ENCODE assay signal across 19 cellular contexts in the genomic region with DNA sequence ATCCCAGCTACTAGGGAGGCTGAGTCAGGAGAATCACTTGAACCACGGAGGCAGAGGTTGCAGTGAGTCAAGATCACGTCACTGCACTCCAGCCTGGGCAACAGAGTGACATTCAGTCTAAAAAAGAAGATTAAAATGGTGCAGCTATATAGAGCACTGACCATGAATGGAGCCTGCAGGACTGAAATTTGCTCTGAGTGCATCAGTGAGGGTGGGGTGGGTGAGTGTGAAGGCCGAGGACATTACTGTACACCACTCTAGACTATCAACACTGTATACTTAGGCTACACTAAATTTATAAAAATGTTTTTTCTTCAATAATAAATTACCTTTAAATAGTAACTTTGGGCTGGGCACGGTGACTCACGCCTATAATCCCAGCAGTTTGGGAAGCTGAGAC.
DNase-seq lines count a peak whose midpoint lies in the region; ATAC-seq, FAIRE-seq and TF ChIP-seq lines count a peak whose summit lies in the region.
"Had no signal": no experiment of that assay in that cellular context is flagged by ENCODE, and none has a peak within 500 bp of the region (broad histone marks: within the 10 kb centered on the region; RNA-seq: fewer than 3 reads in every experiment).

No MANE protein-coding gene starts in this region.

- TF ChIP-seq CTCF in CD14-positive monocyte (IDR thresholded peaks at IDR 0.05) = no peak
- TF ChIP-seq CTCF in HCT116 (IDR thresholded peaks at IDR 0.05 in 2 of 3, conservative IDR thresholded peaks at IDR 0.05 in 1 of 3; ENCODE audit: borderline replicate concordance in 1 of 3, insufficient read depth in 1 of 3, low read depth in 2 of 3, low read length in 2 of 3) = no peak
- TF ChIP-seq CTCF in H1 (IDR thresholded peaks at IDR 0.05; ENCODE audit: control extremely low read depth in 1 of 3, insufficient read depth in 1 of 3, low read depth in 1 of 3, low read length in 3 of 3) = no peak
- TF ChIP-seq CTCF in osteocyte (IDR thresholded peaks at IDR 0.05) = no peak
- no peak for TF ChIP-seq CTCF in PC-9 (conservative IDR thresholded peaks at IDR 0.05)
- no peak for TF ChIP-seq CTCF in SK-N-SH (IDR thresholded peaks at IDR 0.05)

- no peak overlapping the region for H2BK20ac ChIP-seq in H1 (ENCODE audit: low read length)

- H3K4me3 ChIP-seq in HCT116 (replicated peaks in 1 of 2; ENCODE audit: low read depth in 1 of 2, low read length in 2 of 2) = no peak overlapping the region
- no peak overlapping the region for H3K4me3 ChIP-seq in H1 (ENCODE audit: extremely low read depth in 1 of 4, insufficient read depth in 2 of 4, low read depth in 3 of 4, low read length in 4 of 4)
- no peak overlapping the region for H3K4me3 ChIP-seq in PC-9
- H3K4me3 ChIP-seq in SK-N-SH (ENCODE audit: low read depth in 2 of 2, low read length in 1 of 2) = no peak overlapping the region
- H3K4me3 ChIP-seq: GM12878, GM23248 had no signal

- no peak overlapping the region for H3K56ac ChIP-seq in H1 (replicated peaks; ENCODE audit: insufficient read length, low read depth, low read length)

- no peaks in the 10 kb centered on the region for H3K23me2 ChIP-seq in H1 (ENCODE audit: low read depth, low read length)

- H3F3A ChIP-seq in PC-9 (ENCODE audit: insufficient read depth, low read depth) = no peaks in the 10 kb centered on the region
- no peaks in the 10 kb centered on the region for H3F3A ChIP-seq in SK-N-SH (replicated peaks; ENCODE audit: insufficient read depth)

- TF ChIP-seq EP300 in H1 (IDR thresholded peaks at IDR 0.05; ENCODE audit: borderline replicate concordance in 1 of 2, low read depth in 2 of 2, low read length in 2 of 2) (no peak), SK-N-SH (IDR thresholded peaks at IDR 0.05; ENCODE audit: borderline replicate concordance in 1 of 2, low read depth in 1 of 2, low read length in 1 of 2) (no peak)

- peaks cover 0 to 3% of the 10 kb centered on the region in 2 experiments; a peak in 1 of 4 replicates for H3K9me3 ChIP-seq in HCT116 (ENCODE audit: control insufficient read depth in 1 of 2, insufficient read depth in 1 of 2, low read depth in 1 of 2, low read length in 2 of 2)
- peaks cover 28 to 40% of the 10 kb centered on the region in 2 experiments for H3K9me3 ChIP-seq in H1 (ENCODE audit: insufficient read depth in 2 of 2, low read depth in 1 of 2, low read length in 1 of 2)
- no peaks in the 10 kb centered on the region for H3K9me3 ChIP-seq in PC-9 (ENCODE audit: insufficient read depth, low read depth)
- H3K9me3 ChIP-seq in SK-N-SH = peaks cover 11% of the 10 kb centered on the region; the same call in 1 of the 2 replicates

- no peaks in the 10 kb centered on the region for H3K4me1 Mint-ChIP-seq in CD14-positive monocyte
- no peaks in the 10 kb centered on the region for H3K4me1 Mint-ChIP-seq in osteocyte (ENCODE audit: unreplicated experiment)
- H3K4me1 Mint-ChIP-seq: CD4-positive, CD25-positive, alpha-beta regulatory T cell had no signal

- H3K4me1 ChIP-seq in HCT116 (ENCODE audit: control insufficient read depth in 1 of 2, insufficient read depth in 2 of 2, low read length in 2 of 2) = no peaks in the 10 kb centered on the region
- peaks cover 0 to 7% (median under 1%) of the 10 kb centered on the region in 4 experiments; a peak in 2 of 7 replicates for H3K4me1 ChIP-seq in H1 (replicated peaks in 1 of 4; ENCODE audit: control insufficient read depth in 3 of 4, insufficient read depth in 4 of 4, low read length in 3 of 4)
- no peaks in the 10 kb centered on the region for H3K4me1 ChIP-seq in PC-9 (replicated peaks; ENCODE audit: insufficient read depth)
- H3K4me1 ChIP-seq in SK-N-SH (ENCODE audit: control insufficient read depth in 1 of 2, insufficient read depth in 2 of 2, low read depth in 1 of 2, low read length in 1 of 2) = no peaks in the 10 kb centered on the region

- H3K4me3 Mint-ChIP-seq in CD14-positive monocyte (no peak overlapping the region), osteocyte (ENCODE audit: unreplicated experiment) (no peak overlapping the region)
- H3K4me3 Mint-ChIP-seq: CD4-positive, CD25-positive, alpha-beta regulatory T cell; CD8-positive, alpha-beta T cell; HFFc6 had no signal

- no peak overlapping the region; the same call in 1 of the 2 replicates for H3K18ac ChIP-seq in H1 (ENCODE audit: extremely low read depth, low read length)

- H3K27me3 Mint-ChIP-seq in CD14-positive monocyte (ENCODE audit: low read depth in 3 of 3) (peaks cover 0 to 5% (median 2%) of the 10 kb centered on the region in 3 donors), osteocyte (ENCODE audit: unreplicated experiment) (no peaks in the 10 kb centered on the region)
- H3K27me3 Mint-ChIP-seq: CD4-positive, CD25-positive, alpha-beta regulatory T cell had no signal

- no peak overlapping the region for H2AFZ ChIP-seq in HCT116 (ENCODE audit: low read depth, low read length, poor library complexity, severe bottlenecking)
- H2AFZ ChIP-seq in H1 (ENCODE audit: low read length) = no peak overlapping the region
- no peak overlapping the region for H2AFZ ChIP-seq in PC-9
- H2AFZ ChIP-seq in SK-N-SH (ENCODE audit: low read depth) = no peak overlapping the region
- H2AFZ ChIP-seq: GM23248 had no signal

- RAD21 ChIA-PET in HCT116 (lab: Charles Lee; ENCODE audit: low non-redundant PET in 1 of 2, low total read pairs in 2 of 2, uncharacterized antibody in 2 of 2, unreplicated experiment in 2 of 2) = no interaction called here

- CTCF ChIA-PET in HCT116 (lab: Charles Lee) (no interaction called here), H1 (lab: Charles Lee; ENCODE audit: partially characterized antibody) (no interaction called here), PC-9 (lab: Charles Lee) (no interaction called here), SK-N-SH (lab: Yijun Ruan, JAX) (interaction anchor here (1.2 kb wide), 1 partner anchor 131 kb away, joined by 3 read pairs; no protein-coding TSS in a partner anchor)

- TF ChIP-seq RAD21 in HCT116 (IDR thresholded peaks at IDR 0.05; ENCODE audit: low read depth) = no peak
- no peak for TF ChIP-seq RAD21 in H1 (IDR thresholded peaks at IDR 0.05 in 1 of 2, conservative IDR thresholded peaks at IDR 0.05 in 1 of 2; ENCODE audit: low read depth in 2 of 2, low read length in 2 of 2)
- no peak for TF ChIP-seq RAD21 in SK-N-SH (IDR thresholded peaks at IDR 0.05; ENCODE audit: low read length)

- H3K27ac ChIP-seq in HCT116 (ENCODE audit: low read depth, low read length) (no peak overlapping the region), H1 (ENCODE audit: low read depth, low read length) (no peak overlapping the region), PC-9 (no peak overlapping the region), SK-N-SH (ENCODE audit: low read depth in 2 of 2, low read length in 1 of 2) (no peak overlapping the region)
- H3K27ac ChIP-seq: GM23248 had no signal

- H3K36me3 Mint-ChIP-seq in CD14-positive monocyte (no peaks in the 10 kb centered on the region), osteocyte (ENCODE audit: unreplicated experiment) (no peaks in the 10 kb centered on the region)
- H3K36me3 Mint-ChIP-seq: CD4-positive, CD25-positive, alpha-beta regulatory T cell; CD8-positive, alpha-beta T cell had no signal

- no peak overlapping the region for H3K23ac ChIP-seq in H1 (ENCODE audit: insufficient read length)

- H3K9me3 Mint-ChIP-seq in CD14-positive monocyte (peaks cover 29 to 58% (median 39%) of the 10 kb centered on the region in 7 donors), osteocyte (ENCODE audit: unreplicated experiment) (peaks cover 58% of the 10 kb centered on the region)

- no peaks in the 10 kb centered on the region for H3K36me3 ChIP-seq in HCT116 (ENCODE audit: control insufficient read depth in 1 of 2, insufficient read depth in 2 of 2, low read length in 2 of 2)
- H3K36me3 ChIP-seq in H1 (ENCODE audit: control insufficient read depth in 2 of 4, insufficient read depth in 4 of 4, low read length in 3 of 4) = no peaks in the 10 kb centered on the region
- no peaks in the 10 kb centered on the region for H3K36me3 ChIP-seq in PC-9 (ENCODE audit: low read depth)
- H3K36me3 ChIP-seq in SK-N-SH (replicated peaks in 1 of 2; ENCODE audit: control insufficient read depth in 1 of 2, insufficient read depth in 2 of 2, low read length in 1 of 2) = no peaks in the 10 kb centered on the region

- no peak overlapping the region for H2BK120ac ChIP-seq in H1 (replicated peaks; ENCODE audit: low read depth, low read length)

- no peak overlapping the region for H4K5ac ChIP-seq in H1 (ENCODE audit: insufficient read length, low read depth, low read length)

- H4K8ac ChIP-seq in H1 (ENCODE audit: extremely low read depth, insufficient read depth, low read length) = no peak overlapping the region

- H4K91ac ChIP-seq in H1 (replicated peaks; ENCODE audit: insufficient read length, low read length) = no peak overlapping the region

- H4K20me1 ChIP-seq in HCT116 (ENCODE audit: insufficient read depth) (no peaks in the 10 kb centered on the region), H1 (replicated peaks in 1 of 2; ENCODE audit: control insufficient read depth in 1 of 2, insufficient read depth in 2 of 2, low read length in 2 of 2) (no peaks in the 10 kb centered on the region), PC-9 (ENCODE audit: insufficient read depth) (no peaks in the 10 kb centered on the region), SK-N-SH (ENCODE audit: insufficient read depth) (no peaks in the 10 kb centered on the region)

- no peak overlapping the region for H3K4me2 ChIP-seq in HCT116 (ENCODE audit: low read length)
- H3K4me2 ChIP-seq in H1 (ENCODE audit: insufficient read depth in 1 of 2, low read depth in 2 of 2, low read length in 2 of 2) = peak overlapping the region in 1 of 2 experiments; percentile 9; a peak in 1 of 4 replicates
- H3K4me2 ChIP-seq in PC-9 = no peak overlapping the region
- H3K4me2 ChIP-seq in SK-N-SH = no peak overlapping the region

- BruUV-seq in HCT116 (replicated peaks; lab: Mats Ljungman, UMichigan) = no TSS peak
- no TSS peak for BruUV-seq in PC-9 (replicated peaks; lab: Mats Ljungman, UMichigan)

- H2BK12ac ChIP-seq in H1 (ENCODE audit: low read depth, low read length) = no peak overlapping the region

- DNase-seq in CD14-positive monocyte (ENCODE audit: low spot score) (peak; percentile 14), HCT116 (ENCODE audit: low read depth, low spot score) (no peak), H1 (ENCODE audit: low read depth in 1 of 2, low spot score in 2 of 2) (no peak), osteocyte (ENCODE audit: extremely low spot score, unreplicated experiment) (peak; percentile 11), PC-9 (no peak), SK-N-SH (no peak), NCI-H82 treated with DMSO at 0.1 percent for 48 hours (lab: John Stamatoyannopoulos, UW; ENCODE audit: unreplicated experiment) (no peak)
- DNase-seq: C1 segment of cervical spinal cord; CD4-positive, CD25-positive, alpha-beta regulatory T cell; DMS 273 treated with DMSO at 0.1 percent for 48 hours; DMS79; EL; GDM1; GM23248; HFFc6 had no signal

- H3K9ac ChIP-seq in HCT116 (ENCODE audit: low read length) (no peak overlapping the region), H1 (replicated peaks in 1 of 4; ENCODE audit: extremely low read depth in 1 of 4, low read depth in 3 of 4, low read length in 3 of 4) (no peak overlapping the region), SK-N-SH (no peak overlapping the region)
- H3K9ac ChIP-seq: GM23248 had no signal

- no peak overlapping the region for H3K4ac ChIP-seq in H1 (replicated peaks; ENCODE audit: insufficient read length, low read depth, low read length)

- H3K27me3 ChIP-seq in HCT116 (ENCODE audit: insufficient read depth, low read length) (no peaks in the 10 kb centered on the region), H1 (replicated peaks in 1 of 4; ENCODE audit: control insufficient read depth in 3 of 4, extremely low read depth in 1 of 4, insufficient read depth in 3 of 4, low read length in 3 of 4) (no peaks in the 10 kb centered on the region), PC-9 (ENCODE audit: insufficient read depth, low read depth) (peaks cover 65% of the 10 kb centered on the region), SK-N-SH (ENCODE audit: insufficient read depth) (no peaks in the 10 kb centered on the region)

- no peak overlapping the region for H2BK5ac ChIP-seq in H1 (ENCODE audit: low read depth, low read length)

- FAIRE-seq in H1 (lab: Jason Lieb, UNC) = no peak
- FAIRE-seq: D721Med, GM12878, GM19239 had no signal

- H2AK5ac ChIP-seq in H1 (ENCODE audit: low read depth, low read length) = 0 out of 2 replicates have a peak overlapping the region, but pooled peaks have one; percentile 39

- H3K27ac Mint-ChIP-seq in CD14-positive monocyte (no peak overlapping the region), osteocyte (ENCODE audit: unreplicated experiment) (no peak overlapping the region)
- H3K27ac Mint-ChIP-seq: CD4-positive, CD25-positive, alpha-beta regulatory T cell; CD8-positive, alpha-beta T cell; HFFc6 had no signal

- intact Hi-C loops in CD14-positive monocyte (cut with micrococcal nuclease) = no loop called here
- intact Hi-C loops in HCT116 (cut with micrococcal nuclease) = no loop called here
- intact Hi-C loops in PC-9 (cut with micrococcal nuclease; ENCODE audit: unreplicated experiment) = no loop called here

- 87% methylated on average over 5 of the region's 5 CpGs; no CpG with 5 or more reads in 1 of the 2 experiments for WGBS in H1 (ENCODE audit: extremely low coverage in 1 of 2, insufficient coverage in 1 of 2, insufficient read length in 1 of 2, insufficient replicate concordance in 2 of 2, low coverage in 1 of 2, low lambda C conversion rate in 2 of 2, missing lambda C conversion rate in 1 of 2), 2 experiments
- 43% methylated on average over 5 of the region's 5 CpGs for WGBS in SK-N-SH (ENCODE audit: low lambda C conversion rate)

- no peaks in the 10 kb centered on the region for H3K9me2 ChIP-seq in HCT116 (ENCODE audit: insufficient read depth)
- no peaks in the 10 kb centered on the region for H3K9me2 ChIP-seq in PC-9 (ENCODE audit: insufficient read depth)
- H3K9me2 ChIP-seq in SK-N-SH = no peaks in the 10 kb centered on the region

- no peak for TF ChIP-seq POLR2A in HCT116 (IDR thresholded peaks at IDR 0.05; ENCODE audit: borderline replicate concordance, extremely low read depth, insufficient read depth, insufficient read length)
- TF ChIP-seq POLR2A in H1 (IDR thresholded peaks at IDR 0.05; ENCODE audit: control extremely low read depth in 1 of 2, low read depth in 2 of 2, low read length in 2 of 2) = no peak

- H3K79me1 ChIP-seq in H1 (ENCODE audit: low read depth, low read length) = no peaks in the 10 kb centered on the region

- no peak for ATAC-seq in HCT116
- ATAC-seq: CD8-positive, alpha-beta T cell; GM12878 had no signal

- POLR2A ChIA-PET in HCT116 (lab: Charles Lee) (no interaction called here), H1 (lab: Charles Lee; ENCODE audit: partially characterized antibody) (no interaction called here), PC-9 (lab: Charles Lee; ENCODE audit: unreplicated experiment) (no interaction called here), SK-N-SH (lab: Yijun Ruan, JAX) (no interaction called here)

- H3K14ac ChIP-seq in H1 (ENCODE audit: insufficient read length) = no peak overlapping the region

- H2BK15ac ChIP-seq in H1 (ENCODE audit: low read length) = no peak overlapping the region

- H3K79me2 ChIP-seq in HCT116 (ENCODE audit: insufficient read depth, low read length) = no peaks in the 10 kb centered on the region
- no peaks in the 10 kb centered on the region for H3K79me2 ChIP-seq in H1 (ENCODE audit: control insufficient read depth in 1 of 2, insufficient read depth in 2 of 2, low read length in 2 of 2)
- no peaks in the 10 kb centered on the region for H3K79me2 ChIP-seq in PC-9 (ENCODE audit: low read depth)
- H3K79me2 ChIP-seq in SK-N-SH (ENCODE audit: insufficient read depth) = no peaks in the 10 kb centered on the region

Comparison
In these comparisons a context has a peak if more than half of its experiments do, and no peak if none do; other contexts are left out.
1. DNase-seq: peak in CD14-positive monocyte (single experiment) and osteocyte (single experiment); none in HCT116 (single experiment), H1 (0 of 2), PC-9 (0 of 2), SK-N-SH (single experiment) and NCI-H82 treated with DMSO at 0.1 percent for 48 hours (single experiment).